Comparison of ENCODE assay signal across 7 cellular contexts in genomic region chr11:94715225-94715624, GRCh38.
"Had no signal": no experiment of that assay in that cellular context is flagged by ENCODE, and none has a peak within 500 bp of the region (broad histone marks: within the 10 kb centered on the region; RNA-seq: fewer than 3 reads in every experiment).

No MANE protein-coding gene starts in this region.

- FAIRE-seq: GM12878, GM12891, GM12892, GM18507, GM19239 had no signal

- DNase-seq: GDM1, GF-D8 had no signal

- H3K4me3 ChIP-seq: GM12878 had no signal

- ATAC-seq: GM12878 had no signal
